Comparison of ENCODE assay signal across 16 cellular contexts in the genomic region with DNA sequence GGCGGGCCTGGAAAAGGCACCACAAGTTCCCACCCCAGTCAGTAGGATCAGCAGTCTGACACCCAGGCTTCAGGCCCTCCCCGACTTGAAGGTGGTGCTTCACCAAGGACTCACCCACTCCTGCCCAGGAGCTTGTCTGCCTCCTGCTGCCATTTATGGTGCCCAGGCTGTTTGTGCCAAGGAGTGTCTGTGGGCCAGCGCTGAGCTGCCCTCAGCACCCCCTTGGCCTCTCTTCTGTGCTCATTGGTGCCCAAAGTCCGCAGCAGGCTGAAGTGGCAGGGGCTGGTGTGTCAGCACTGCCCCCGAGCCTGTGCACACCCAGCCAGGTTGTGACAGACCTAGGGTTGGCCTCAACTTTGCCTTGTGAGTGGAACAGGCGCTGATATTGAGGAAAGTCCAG. TPM values are rescaled to one million over a fixed set of nuclear protein-coding genes. Genes with fewer than 3 reads are reported as not detected.
DNase-seq lines count a peak whose midpoint lies in the region; ATAC-seq, FAIRE-seq and TF ChIP-seq lines count a peak whose summit lies in the region.
"Had no signal": no experiment of that assay in that cellular context is flagged by ENCODE, and none has a peak within 500 bp of the region (broad histone marks: within the 10 kb centered on the region; RNA-seq: fewer than 3 reads in every experiment).

No MANE protein-coding gene starts in this region.

- DNase-seq in Right ventricle myocardium superior (no peak), cardiac septum (ENCODE audit: low spot score) (no peak), heart right ventricle (no peak), HepG2 (ENCODE audit: low spot score) (no peak), thyroid gland (peak; percentile 70 to 72), activated gamma-delta T cell treated with Interleukin-2 at 50 U/mL for 16 hours (no peak), GM10266 (ENCODE audit: extremely low spot score) (no peak)
- DNase-seq: 8988T; CD4-positive, alpha-beta memory T cell; DMS153; DMS79; GDM1 had no signal

- H3K27me3 ChIP-seq in heart right ventricle = no peaks in the 10 kb centered on the region
- H3K27me3 ChIP-seq in HepG2 (ENCODE audit: control insufficient read depth in 1 of 2, insufficient read depth in 2 of 2, low read length in 2 of 2) = no peaks in the 10 kb centered on the region
- no peaks in the 10 kb centered on the region for H3K27me3 ChIP-seq in thyroid gland
- H3K27me3 ChIP-seq: BLaER1 had no signal

- ATAC-seq in Right ventricle myocardium superior (ENCODE audit: poor library complexity) = peak; percentile 63
- peak in 7 of 8 donors; percentile 16 to 72 (median 45) for ATAC-seq in heart right ventricle
- ATAC-seq in HepG2 = peak; percentile 21
- ATAC-seq in HG02678 (IDR thresholded peaks at IDR 0.05; ENCODE audit: unreplicated experiment) = no peak
- ATAC-seq: GM12878 had no signal

- TF ChIP-seq RAD21 in HepG2 (CRISPR knock-in tag; IDR thresholded peaks at IDR 0.05) = no peak

- H4K20me1 ChIP-seq in HepG2 (ENCODE audit: insufficient read depth, low read length) = peaks cover 44% of the 10 kb centered on the region; the same call in 1 of the 2 replicates

- 86 to 91% methylated on average over 6 of the region's 6 CpGs for WGBS in heart right ventricle, 2 donors
- no CpG with 5 or more reads among the region's 6 CpGs for WGBS in HepG2 (ENCODE audit: low lambda C conversion rate)
- WGBS in thyroid gland, 2 donors = 45 to 60% methylated on average over 3 of the region's 6 CpGs

- no peak overlapping the region for H2AFZ ChIP-seq in HepG2 (ENCODE audit: low read length)

- H3K4me3 ChIP-seq in heart right ventricle (no peak overlapping the region), HepG2 (replicated peaks in 1 of 3; ENCODE audit: insufficient read depth in 1 of 3, low read depth in 2 of 3, low read length in 3 of 3) (peak overlapping the region in 1 of 3 experiments; percentile 2; a peak in 1 of 6 replicates), thyroid gland (replicated peaks in 1 of 3) (no peak overlapping the region)
- H3K4me3 ChIP-seq: BLaER1, GM12878, HAP-1 had no signal

- peak overlapping the region; percentile 39 for H3K4me2 ChIP-seq in HepG2 (ENCODE audit: low read depth, low read length)
- H3K4me2 ChIP-seq: BLaER1 had no signal

- TF ChIP-seq CTCF in heart right ventricle (IDR thresholded peaks at IDR 0.05) (no peak), HepG2 (CRISPR knock-in tag; IDR thresholded peaks at IDR 0.05) (no peak), thyroid gland (IDR thresholded peaks at IDR 0.05) (no peak), GM10266 (IDR thresholded peaks at IDR 0.05; ENCODE audit: control insufficient read depth, insufficient read depth, low read depth, missing control alignments) (no peak)

- peaks cover 0 to 7% (median 0%) of the 10 kb centered on the region in 9 donors for H3K36me3 ChIP-seq in heart right ventricle
- no peaks in the 10 kb centered on the region for H3K36me3 ChIP-seq in HepG2 (replicated peaks in 1 of 2; ENCODE audit: control insufficient read depth in 1 of 2, insufficient read depth in 2 of 2, low read length in 2 of 2)
- no peaks in the 10 kb centered on the region for H3K36me3 ChIP-seq in thyroid gland
- H3K36me3 ChIP-seq: HAP-1 had no signal

- H3K9ac ChIP-seq in HepG2 (ENCODE audit: insufficient read depth, low read depth, low read length) = no peak overlapping the region
- H3K9ac ChIP-seq: BLaER1 had no signal

- H3K79me2 ChIP-seq in HepG2 (ENCODE audit: insufficient read depth, low read length) = peaks cover 17% of the 10 kb centered on the region

- H3K27ac ChIP-seq in heart right ventricle (no peak overlapping the region), HepG2 (ENCODE audit: extremely low read length, insufficient read depth, low read length) (no peak overlapping the region), thyroid gland (peak overlapping the region in 1 of 3 donors; percentile 27)
- H3K27ac ChIP-seq: BLaER1 had no signal

- BruUV-seq in HepG2 (replicated peaks; lab: Mats Ljungman, UMichigan) = no TSS peak

- TF ChIP-seq POLR2A in HepG2 (IDR thresholded peaks at IDR 0.05; ENCODE audit: insufficient read depth in 1 of 2, low read depth in 2 of 2, low read length in 2 of 2) = no peak
- peak in 1 of 2 donors; percentile 12 for TF ChIP-seq POLR2A in thyroid gland (IDR thresholded peaks at IDR 0.05)

- H3K4me1 ChIP-seq in heart right ventricle = peaks cover 0 to 24% (median 8%) of the 10 kb centered on the region in 9 donors
- H3K4me1 ChIP-seq in HepG2 (ENCODE audit: insufficient read depth, low read length) = peaks cover 35% of the 10 kb centered on the region
- H3K4me1 ChIP-seq in thyroid gland = peaks cover 30 to 42% of the 10 kb centered on the region in 2 donors

- in situ Hi-C loops in HepG2 (cut with HindIII; ENCODE audit: extremely low pct_ligation_motif_present, low pct_unique_long_range_greater_than_20kb) = loop anchor here (25.0 kb wide), 1 partner anchor 203 kb away; no protein-coding TSS in a partner anchor

- POLR2A ChIA-PET in HepG2 (lab: Yijun Ruan, JAX) = interaction anchor here (1.5 kb wide), 1 partner anchor 22 kb away, joined by 3 read pairs; no protein-coding TSS in a partner anchor

- CTCF ChIA-PET in HepG2 (lab: Yijun Ruan, JAX; ENCODE audit: low intra/inter-chr PET ratio, low total read pairs) = no interaction called here

- no peak for TF ChIP-seq EP300 in HepG2 (IDR thresholded peaks at IDR 0.05; ENCODE audit: low read depth in 2 of 2, low read length in 2 of 2)
- TF ChIP-seq EP300 in HepG2 (CRISPR knock-in tag; IDR thresholded peaks at IDR 0.05; ENCODE audit: borderline replicate concordance) = no peak

- H3K9me3 ChIP-seq in heart right ventricle (no peaks in the 10 kb centered on the region), HepG2 (ENCODE audit: low read length) (no peaks in the 10 kb centered on the region), thyroid gland (no peaks in the 10 kb centered on the region)
- H3K9me3 ChIP-seq: HAP-1 had no signal

- intact Hi-C loops in Right ventricle myocardium superior (cut with DNase I) = no loop called here
- intact Hi-C loops in cardiac septum (cut with DNase I) = loop anchor here (10.0 kb wide), 1 partner anchor 275 kb away; no protein-coding TSS in a partner anchor
- intact Hi-C loops in heart right ventricle (cut with DNase I) = no loop called here
- intact Hi-C loops in HepG2 (cut with micrococcal nuclease; ENCODE audit: unreplicated experiment) = loop anchor here (5.0 to 10.0 kb wide), 3 partner anchors 68 to 235 kb away; no protein-coding TSS in a partner anchor
- intact Hi-C loops in thyroid gland (cut with DNase I) = no loop called here

- no peak for FAIRE-seq in HepG2 (lab: Jason Lieb, UNC)
- FAIRE-seq: GM12878 had no signal

TF ChIP-seq in HepG2, 621 proteins besides CTCF, POLR2A, EP300 and RAD21:
- TF ChIP-seq RXRB (CRISPR knock-in tag; IDR thresholded peaks at IDR 0.05; ENCODE audit: borderline replicate concordance) (no peak), HNRNPL (IDR thresholded peaks at IDR 0.05; ENCODE audit: low read depth, low read length) (peak; percentile 93), ZBTB8A (CRISPR knock-in tag; IDR thresholded peaks at IDR 0.05; ENCODE audit: borderline replicate concordance, low read depth) (no peak), HNRNPH1 (optimal IDR thresholded peaks at IDR 0.05; ENCODE audit: low read depth, low read length) (no peak), SALL1 (CRISPR knock-in tag; IDR thresholded peaks at IDR 0.05) (no peak)
- TF ChIP-seq, protein P1, sequence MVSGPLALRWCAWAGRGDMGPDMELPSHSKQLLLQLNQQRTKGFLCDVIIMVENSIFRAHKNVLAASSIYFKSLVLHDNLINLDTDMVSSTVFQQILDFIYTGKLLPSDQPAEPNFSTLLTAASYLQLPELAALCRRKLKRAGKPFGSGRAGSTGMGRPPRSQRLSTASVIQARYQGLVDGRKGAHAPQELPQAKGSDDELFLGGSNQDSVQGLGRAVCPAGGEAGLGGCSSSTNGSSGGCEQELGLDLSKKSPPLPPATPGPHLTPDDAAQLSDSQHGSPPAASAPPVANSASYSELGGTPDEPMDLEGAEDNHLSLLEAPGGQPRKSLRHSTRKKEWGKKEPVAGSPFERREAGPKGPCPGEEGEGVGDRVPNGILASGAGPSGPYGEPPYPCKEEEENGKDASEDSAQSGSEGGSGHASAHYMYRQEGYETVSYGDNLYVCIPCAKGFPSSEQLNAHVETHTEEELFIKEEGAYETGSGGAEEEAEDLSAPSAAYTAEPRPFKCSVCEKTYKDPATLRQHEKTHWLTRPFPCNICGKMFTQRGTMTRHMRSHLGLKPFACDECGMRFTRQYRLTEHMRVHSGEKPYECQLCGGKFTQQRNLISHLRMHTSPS (CRISPR knock-in tag; IDR thresholded peaks at IDR 0.05; ENCODE audit: low read depth) = peak; percentile 59; the same call in 1 of the 2 replicates

RNA-seq across cellular contexts. Expression of a gene that starts 23.5 kb away (rescaled TPM):
- total RNA-seq in Right ventricle myocardium superior (9.7 TPM), cardiac septum (10.3 TPM), heart right ventricle (10 to 100 TPM in 8 of 10 donors, 1 to 10 TPM in 2; 7.2 to 18.1 (median 14.1) TPM), HepG2 (2016; rRNA removed; fragmentation: Illumina TruSeq; extraction: Trizol) (4.0 and 7.4 TPM in 2 replicates), thyroid gland (10 to 100 TPM; 29.7 to 48.5 (median 30.9) TPM)
- polyA plus RNA-seq in heart right ventricle (1 to 10 TPM; 1.4 to 4.9 TPM), HepG2 (2011; rRNA removed) (4.0 and 4.2 TPM in 2 replicates)
- 0.61 and 0.62 TPM in 2 replicates for total RNA-seq in HepG2 (2016; cell fraction: cytosol; rRNA removed; fragmentation: Illumina TruSeq; extraction: Trizol; ENCODE audit: low read depth)
- total RNA-seq in HepG2 (2016; cell fraction: insoluble cytoplasmic fraction; rRNA removed; fragmentation: Illumina TruSeq; extraction: Trizol) = 4.5 and 5.1 TPM in 2 replicates
- total RNA-seq in HepG2 (2016; cell fraction: membrane; rRNA removed; fragmentation: Illumina TruSeq; extraction: Trizol) = 1.4 and 3.2 TPM in 2 replicates
- total RNA-seq in HepG2 (2016; cell fraction: nucleus; rRNA removed; fragmentation: Illumina TruSeq; extraction: Trizol) = 6.2 and 6.7 TPM in 2 replicates
- polyA plus RNA-seq in HepG2 (2011; cell fraction: cytosol; rRNA removed) = 1.3 and 2.5 TPM in 2 replicates
- 4.0 and 5.4 TPM in 2 replicates for polyA plus RNA-seq in HepG2 (2011; cell fraction: nucleus; rRNA removed)
- 5.7 and 8.3 TPM in 2 replicates for polyA plus RNA-seq in HepG2 (2012)
- polyA plus RNA-seq in HepG2 (2016; cell fraction: cytosol; fragmentation: Illumina TruSeq; extraction: Trizol; ENCODE audit: low read depth) = 0.10 and 0.15 TPM in 2 replicates
- polyA plus RNA-seq in HepG2 (2016; cell fraction: insoluble cytoplasmic fraction; fragmentation: Illumina TruSeq; extraction: Trizol; ENCODE audit: low read depth) = 3.2 and 3.6 TPM in 2 replicates
- polyA plus RNA-seq in HepG2 (2016; cell fraction: membrane; fragmentation: Illumina TruSeq; extraction: Trizol; ENCODE audit: low read depth) = 0.41 and 0.42 TPM in 2 replicates
- 5.6 and 6.1 TPM in 2 replicates for polyA plus RNA-seq in HepG2 (2016; cell fraction: nucleus; fragmentation: Illumina TruSeq; extraction: Trizol; ENCODE audit: insufficient read depth, low read depth)
- polyA minus RNA-seq in HepG2 (2011; rRNA and poly(A)+ RNA removed; ENCODE audit: low replicate concordance) = 3.5 and 7.2 TPM in 2 replicates
- polyA minus RNA-seq in HepG2 (2011; cell fraction: cytosol; rRNA and poly(A)+ RNA removed) = 7.0 and 8.4 TPM in 2 replicates
- 15.8 and 20.4 TPM in 2 replicates for polyA minus RNA-seq in HepG2 (2011; cell fraction: nucleus; rRNA and poly(A)+ RNA removed)

Comparison
In these comparisons a context has a peak if more than half of its experiments do, and no peak if none do; other contexts are left out.
1. intact Hi-C loops: an anchor here in cardiac septum (10.0 kb wide) and HepG2 (5.0 to 10.0 kb wide); none called in Right ventricle myocardium superior, heart right ventricle and thyroid gland.
2. DNase-seq: peak in thyroid gland (2 of 2); none in Right ventricle myocardium superior (single experiment), cardiac septum (single experiment), heart right ventricle (0 of 2), HepG2 (single experiment), activated gamma-delta T cell treated with Interleukin-2 at 50 U/mL for 16 hours (single experiment) and GM10266 (single experiment).